8 cellular contexts compared by ENCODE assay signal in the genomic region with DNA sequence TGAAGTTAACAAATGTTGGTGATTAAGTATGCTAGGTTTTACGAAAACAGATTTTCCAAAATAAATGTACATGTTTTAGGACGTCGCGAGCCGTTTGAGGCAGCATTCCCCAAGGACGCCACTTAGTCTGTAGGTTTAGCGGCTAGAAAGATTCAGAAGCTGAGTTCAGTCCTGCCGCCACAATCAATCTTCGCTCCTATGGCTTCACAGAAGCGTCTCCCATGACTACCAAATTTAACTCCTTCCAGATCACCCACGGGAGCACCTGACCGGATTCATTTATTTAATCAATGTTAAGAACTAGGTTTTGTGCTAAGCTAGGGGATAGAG. TPM values are rescaled to one million over a fixed set of nuclear protein-coding genes. Genes with fewer than 3 reads are reported as not detected.
A peak's percentile ranks its signal among the peaks of the same experiment; 100 is the strongest.
DNase-seq lines count a peak whose midpoint lies in the region; ATAC-seq and TF ChIP-seq lines count a peak whose summit lies in the region.

No MANE protein-coding gene starts in this region.

- intact Hi-C loops in Right ventricle myocardium superior (cut with DNase I) (no loop called here), Right ventricle myocardium inferior (cut with DNase I) (loop anchor here (10.0 kb wide), 1 partner anchor 250 kb away; a partner anchor contains a TSS)

- in situ Hi-C loops in astrocyte of the spinal cord (cut with HindIII; ENCODE audit: low sequenced_read_pairs), result no loop called here

- peak overlapping the region; percentile 82 for H3K4me3 ChIP-seq in astrocyte of the spinal cord (ENCODE audit: low read depth, low read length)

- ATAC-seq in Right ventricle myocardium superior (ENCODE audit: poor library complexity), result peak; percentile 6
- ATAC-seq in Right ventricle myocardium inferior, result no peak
- ATAC-seq in HG02678 (IDR thresholded peaks at IDR 0.05; ENCODE audit: unreplicated experiment), result no peak

- DNase-seq in Right ventricle myocardium superior, result no peak
- no peak for DNase-seq in Right ventricle myocardium inferior (ENCODE audit: missing footprints)
- DNase-seq in NCI-H2171 (lab: John Stamatoyannopoulos, UW), result peak; percentile 34
- DNase-seq in astrocyte of the spinal cord (ENCODE audit: low read depth, low spot score), result no peak
- peak; percentile 15 for DNase-seq in iPS-NIHi7 (ENCODE audit: extremely low spot score)
- DNase-seq in stimulated activated CD8-positive, alpha-beta memory T cell treated with anti-CD3 and anti-CD28 coated beads, Interleukin-4, amount 100 ng/mL, for 48 hours, result peak; percentile 33
- DNase-seq in UCSD-AML1 (lab: John Stamatoyannopoulos, UW; ENCODE audit: unreplicated experiment), result no peak

- no peak for TF ChIP-seq CTCF in astrocyte of the spinal cord (IDR thresholded peaks at IDR 0.05; ENCODE audit: low read depth, low read length)

RNA-seq across cellular contexts. Expression of a gene that starts 0.8 kb away (rescaled TPM):
- total RNA-seq in Right ventricle myocardium superior (16.0 TPM), Right ventricle myocardium inferior (19.3 TPM)

RNA-seq across cellular contexts. Expression of a gene that starts 43.9 kb away (rescaled TPM):
- total RNA-seq in Right ventricle myocardium superior (not detected), Right ventricle myocardium inferior (not detected)

Comparison
In these comparisons a context has a peak if more than half of its experiments do, and no peak if none do; other contexts are left out.
1. DNase-seq: peak in NCI-H2171 (single experiment), iPS-NIHi7 (single experiment) and stimulated activated CD8-positive, alpha-beta memory T cell treated with anti-CD3 and anti-CD28 coated beads, Interleukin-4, amount 100 ng/mL, for 48 hours (single experiment); none in Right ventricle myocardium superior (single experiment), Right ventricle myocardium inferior (single experiment), astrocyte of the spinal cord (single experiment) and UCSD-AML1 (single experiment).